1 cellular context compared by ENCODE assay signal in genomic region chr11:79094601-79095000, GRCh38.
TF ChIP-seq lines count a peak whose summit lies in the region.

No MANE protein-coding gene starts in this region.

TF ChIP-seq in GM23338, 12 proteins besides CTCF, POLR2A, EP300 and RAD21 (continued from another document):
- TF ChIP-seq, protein P1, sequence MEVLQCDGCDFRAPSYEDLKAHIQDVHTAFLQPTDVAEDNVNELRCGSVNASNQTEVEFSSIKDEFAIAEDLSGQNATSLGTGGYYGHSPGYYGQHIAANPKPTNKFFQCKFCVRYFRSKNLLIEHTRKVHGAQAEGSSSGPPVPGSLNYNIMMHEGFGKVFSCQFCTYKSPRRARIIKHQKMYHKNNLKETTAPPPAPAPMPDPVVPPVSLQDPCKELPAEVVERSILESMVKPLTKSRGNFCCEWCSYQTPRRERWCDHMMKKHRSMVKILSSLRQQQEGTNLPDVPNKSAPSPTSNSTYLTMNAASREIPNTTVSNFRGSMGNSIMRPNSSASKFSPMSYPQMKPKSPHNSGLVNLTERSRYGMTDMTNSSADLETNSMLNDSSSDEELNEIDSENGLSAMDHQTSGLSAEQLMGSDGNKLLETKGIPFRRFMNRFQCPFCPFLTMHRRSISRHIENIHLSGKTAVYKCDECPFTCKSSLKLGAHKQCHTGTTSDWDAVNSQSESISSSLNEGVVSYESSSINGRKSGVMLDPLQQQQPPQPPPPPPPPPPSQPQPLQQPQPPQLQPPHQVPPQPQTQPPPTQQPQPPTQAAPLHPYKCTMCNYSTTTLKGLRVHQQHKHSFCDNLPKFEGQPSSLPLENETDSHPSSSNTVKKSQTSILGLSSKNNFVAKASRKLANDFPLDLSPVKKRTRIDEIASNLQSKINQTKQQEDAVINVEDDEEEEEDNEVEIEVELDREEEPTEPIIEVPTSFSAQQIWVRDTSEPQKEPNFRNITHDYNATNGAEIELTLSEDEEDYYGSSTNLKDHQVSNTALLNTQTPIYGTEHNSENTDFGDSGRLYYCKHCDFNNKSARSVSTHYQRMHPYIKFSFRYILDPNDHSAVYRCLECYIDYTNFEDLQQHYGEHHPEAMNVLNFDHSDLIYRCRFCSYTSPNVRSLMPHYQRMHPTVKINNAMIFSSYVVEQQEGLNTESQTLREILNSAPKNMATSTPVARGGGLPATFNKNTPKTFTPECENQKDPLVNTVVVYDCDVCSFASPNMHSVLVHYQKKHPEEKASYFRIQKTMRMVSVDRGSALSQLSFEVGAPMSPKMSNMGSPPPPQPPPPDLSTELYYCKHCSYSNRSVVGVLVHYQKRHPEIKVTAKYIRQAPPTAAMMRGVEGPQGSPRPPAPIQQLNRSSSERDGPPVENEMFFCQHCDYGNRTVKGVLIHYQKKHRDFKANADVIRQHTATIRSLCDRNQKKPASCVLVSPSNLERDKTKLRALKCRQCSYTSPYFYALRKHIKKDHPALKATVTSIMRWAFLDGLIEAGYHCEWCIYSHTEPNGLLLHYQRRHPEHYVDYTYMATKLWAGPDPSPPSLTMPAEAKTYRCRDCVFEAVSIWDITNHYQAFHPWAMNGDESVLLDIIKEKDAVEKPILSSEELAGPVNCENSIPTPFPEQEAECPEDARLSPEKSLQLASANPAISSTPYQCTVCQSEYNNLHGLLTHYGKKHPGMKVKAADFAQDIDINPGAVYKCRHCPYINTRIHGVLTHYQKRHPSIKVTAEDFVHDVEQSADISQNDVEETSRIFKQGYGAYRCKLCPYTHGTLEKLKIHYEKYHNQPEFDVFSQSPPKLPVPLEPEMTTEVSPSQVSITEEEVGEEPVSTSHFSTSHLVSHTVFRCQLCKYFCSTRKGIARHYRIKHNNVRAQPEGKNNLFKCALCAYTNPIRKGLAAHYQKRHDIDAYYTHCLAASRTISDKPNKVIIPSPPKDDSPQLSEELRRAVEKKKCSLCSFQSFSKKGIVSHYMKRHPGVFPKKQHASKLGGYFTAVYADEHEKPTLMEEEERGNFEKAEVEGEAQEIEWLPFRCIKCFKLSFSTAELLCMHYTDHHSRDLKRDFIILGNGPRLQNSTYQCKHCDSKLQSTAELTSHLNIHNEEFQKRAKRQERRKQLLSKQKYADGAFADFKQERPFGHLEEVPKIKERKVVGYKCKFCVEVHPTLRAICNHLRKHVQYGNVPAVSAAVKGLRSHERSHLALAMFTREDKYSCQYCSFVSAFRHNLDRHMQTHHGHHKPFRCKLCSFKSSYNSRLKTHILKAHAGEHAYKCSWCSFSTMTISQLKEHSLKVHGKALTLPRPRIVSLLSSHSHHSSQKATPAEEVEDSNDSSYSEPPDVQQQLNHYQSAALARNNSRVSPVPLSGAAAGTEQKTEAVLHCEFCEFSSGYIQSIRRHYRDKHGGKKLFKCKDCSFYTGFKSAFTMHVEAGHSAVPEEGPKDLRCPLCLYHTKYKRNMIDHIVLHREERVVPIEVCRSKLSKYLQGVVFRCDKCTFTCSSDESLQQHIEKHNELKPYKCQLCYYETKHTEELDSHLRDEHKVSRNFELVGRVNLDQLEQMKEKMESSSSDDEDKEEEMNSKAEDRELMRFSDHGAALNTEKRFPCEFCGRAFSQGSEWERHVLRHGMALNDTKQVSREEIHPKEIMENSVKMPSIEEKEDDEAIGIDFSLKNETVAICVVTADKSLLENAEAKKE (CRISPR knock-in tag; IDR thresholded peaks at IDR 0.05): no peak
- TF ChIP-seq ZNF114 (CRISPR knock-in tag; IDR thresholded peaks at IDR 0.05): no peak
- TF ChIP-seq REST (IDR thresholded peaks at IDR 0.05; ENCODE audit: unreplicated experiment): no peak
- TF ChIP-seq NANOG (IDR thresholded peaks at IDR 0.05; ENCODE audit: borderline replicate concordance): no peak
- TF ChIP-seq EZH2phosphoT487 (IDR thresholded peaks at IDR 0.05; ENCODE audit: unreplicated experiment): no peak
